ENCODE assay signal across 8 cellular contexts in the genomic region with DNA sequence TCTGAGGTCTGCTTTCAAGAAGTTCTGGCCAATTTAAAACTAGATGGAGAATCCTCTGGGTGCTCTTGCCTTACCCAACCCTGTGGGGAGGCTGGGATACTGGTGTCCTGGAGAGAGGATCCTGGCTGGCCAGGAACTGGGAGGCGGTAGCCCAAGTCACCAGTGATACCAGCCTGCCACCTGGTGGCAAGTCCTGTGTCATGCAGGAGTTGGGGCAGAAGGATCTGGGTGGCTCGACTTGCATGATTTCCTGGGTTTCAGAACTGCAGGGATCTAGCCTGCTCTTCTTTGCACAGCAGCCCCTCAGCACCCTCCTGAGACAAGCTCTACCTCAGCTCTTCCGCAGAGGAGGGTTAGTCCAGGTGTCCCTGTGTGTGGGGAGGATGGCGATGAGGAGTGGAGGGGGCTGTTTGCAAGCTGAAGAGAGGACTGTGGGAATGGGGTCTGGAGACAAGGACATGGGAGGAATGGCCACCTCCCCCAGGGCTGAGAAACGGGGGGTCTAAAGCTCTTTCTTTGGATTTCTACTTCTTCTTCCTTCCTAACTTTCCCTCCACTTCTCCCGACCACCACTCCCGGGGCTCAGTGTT. TPM values are rescaled to one million over a fixed set of nuclear protein-coding genes. Genes with fewer than 3 reads are reported as not detected.
DNase-seq lines count a peak whose midpoint lies in the region; ATAC-seq and TF ChIP-seq lines count a peak whose summit lies in the region.

No MANE protein-coding gene starts in this region.

- no peak overlapping the region for H2AK9ac ChIP-seq in IMR-90 (replicated peaks; ENCODE audit: low read depth, low read length, poor library complexity)

- no peak for TF ChIP-seq POLR2A in IMR-90 (IDR thresholded peaks at IDR 0.05; ENCODE audit: low read depth, low read length)

- H3K18ac ChIP-seq in IMR-90 (ENCODE audit: low read depth, low read length) (no peak overlapping the region), trophoblast cell (ENCODE audit: low read length) (no peak overlapping the region)

- H3K9me3 Mint-ChIP-seq in activated naive CD4-positive, alpha-beta T cell treated with anti-CD3 and anti-CD28 coated beads for 36 hours = peaks cover 2% of the 10 kb centered on the region

- ATAC-seq in IMR-90 (ENCODE audit: low read depth) (peak; percentile 98), HG02610 (IDR thresholded peaks at IDR 0.05; ENCODE audit: unreplicated experiment) (no peak), HG03432 (IDR thresholded peaks at IDR 0.05; ENCODE audit: unreplicated experiment) (no peak)

- H3K9me3 ChIP-seq in IMR-90 (ENCODE audit: control insufficient read depth, insufficient read depth, low read length) (no peaks in the 10 kb centered on the region), trophoblast cell (ENCODE audit: insufficient read depth, low read depth, low read length) (peaks cover 2% of the 10 kb centered on the region)

- H2BK120ac ChIP-seq in IMR-90 (ENCODE audit: low read depth, low read length) (no peak overlapping the region), trophoblast cell (ENCODE audit: insufficient read depth, low read length, poor library complexity) (no peak overlapping the region)

- H3K27me3 ChIP-seq in IMR-90 (ENCODE audit: control insufficient read depth, insufficient read depth, low read length) (peaks cover 29% of the 10 kb centered on the region; the same call in 1 of the 2 replicates), trophoblast cell (ENCODE audit: insufficient read depth, low read length) (peaks cover 30% of the 10 kb centered on the region)

- CTCF ChIA-PET in IMR-90 (lab: Yijun Ruan, JAX) = interaction anchor here (2.1 kb wide), 1 partner anchor 437 kb away, joined by 7 read pairs; no protein-coding TSS in a partner anchor
- CTCF ChIA-PET in activated naive CD4-positive, alpha-beta T cell treated with anti-CD3 and anti-CD28 coated beads for 36 hours (lab: Charles Lee) = interaction anchor here (0.6 to 17.6 kb wide), 28 partner anchors 9 to 773 kb away, joined by 3 to 391 read pairs (median 4); no protein-coding TSS in a partner anchor

- TF ChIP-seq CTCF in IMR-90 (conservative IDR thresholded peaks at IDR 0.05; ENCODE audit: low read depth, low read length) = peak; percentile 83

- H3K36me3 Mint-ChIP-seq in activated naive CD4-positive, alpha-beta T cell treated with anti-CD3 and anti-CD28 coated beads for 36 hours (ENCODE audit: low read depth) = no peaks in the 10 kb centered on the region

- no peak overlapping the region for H2BK12ac ChIP-seq in trophoblast cell (ENCODE audit: low read length)

- H3K4me1 Mint-ChIP-seq in activated naive CD4-positive, alpha-beta T cell treated with anti-CD3 and anti-CD28 coated beads for 36 hours (ENCODE audit: low read depth) = peaks cover 7% of the 10 kb centered on the region

- H4K8ac ChIP-seq in IMR-90 (ENCODE audit: low read depth in 2 of 2, low read length in 2 of 2) (no peak overlapping the region), trophoblast cell (ENCODE audit: low read depth, low read length) (no peak overlapping the region)

- WGBS in IMR-90 (ENCODE audit: extremely low coverage in 2 of 2, insufficient read length in 1 of 2), 2 experiments = no CpG with 5 or more reads among the region's 7 CpGs
- no CpG with 5 or more reads among the region's 7 CpGs for WGBS in trophoblast cell (ENCODE audit: extremely low coverage, insufficient coverage, insufficient read length)

- H3K4me3 ChIP-seq in IMR-90 (ENCODE audit: insufficient read depth, low read depth, low read length) = no peak overlapping the region
- no peak overlapping the region for H3K4me3 ChIP-seq in trophoblast cell (ENCODE audit: low read depth, low read length)

- H2BK20ac ChIP-seq in IMR-90 (ENCODE audit: low read depth, low read length) = no peak overlapping the region

- H3K14ac ChIP-seq in IMR-90 (replicated peaks; ENCODE audit: low read depth, low read length) = no peak overlapping the region
- no peak overlapping the region for H3K14ac ChIP-seq in trophoblast cell (ENCODE audit: low read length)

- no peak overlapping the region for H3K27ac Mint-ChIP-seq in activated naive CD4-positive, alpha-beta T cell treated with anti-CD3 and anti-CD28 coated beads for 36 hours

- no peaks in the 10 kb centered on the region for H4K20me1 ChIP-seq in IMR-90 (ENCODE audit: insufficient read depth, low read length)

- intact Hi-C loops in IMR-90 (cut with micrococcal nuclease) = loop anchor here (1.0 kb wide), 4 partner anchors 144 to 438 kb away; no protein-coding TSS in a partner anchor
- intact Hi-C loops in activated naive CD4-positive, alpha-beta T cell treated with anti-CD3 and anti-CD28 coated beads for 36 hours (cut with micrococcal nuclease) = loop anchor here (1.0 kb wide), 2 partner anchors 144 to 438 kb away; no protein-coding TSS in a partner anchor

- H2AK5ac ChIP-seq in IMR-90 (ENCODE audit: low read depth, low read length) = no peak overlapping the region
- no peak overlapping the region for H2AK5ac ChIP-seq in trophoblast cell (ENCODE audit: low read length)

- H3K4ac ChIP-seq in IMR-90 (ENCODE audit: low read depth, low read length) = no peak overlapping the region
- H3K4ac ChIP-seq in trophoblast cell (ENCODE audit: low read depth, low read length) = no peak overlapping the region

- H3K23ac ChIP-seq in IMR-90 (ENCODE audit: low read depth, low read length) (no peak overlapping the region), trophoblast cell (ENCODE audit: low read length) (no peak overlapping the region)

- no peak overlapping the region for H3K9ac ChIP-seq in IMR-90 (ENCODE audit: low read depth, low read length)
- H3K9ac ChIP-seq in trophoblast cell (ENCODE audit: low read length) = no peak overlapping the region

- H3K27ac ChIP-seq in IMR-90 (ENCODE audit: insufficient read depth, low read length) = no peak overlapping the region
- H3K27ac ChIP-seq in trophoblast cell (ENCODE audit: low read depth, low read length) = no peak overlapping the region

- no peak overlapping the region for H4K91ac ChIP-seq in IMR-90 (ENCODE audit: insufficient read depth, low read depth, low read length)
- H4K91ac ChIP-seq in trophoblast cell (ENCODE audit: low read depth, low read length) = no peak overlapping the region

- no peaks in the 10 kb centered on the region for H3K79me2 ChIP-seq in trophoblast cell (ENCODE audit: control insufficient read depth, insufficient read depth, low read length, poor library complexity)

- no peak overlapping the region for H3K56ac ChIP-seq in IMR-90 (ENCODE audit: extremely low read depth, insufficient read depth, low read length)

- H3K27me3 Mint-ChIP-seq in activated naive CD4-positive, alpha-beta T cell treated with anti-CD3 and anti-CD28 coated beads for 36 hours (ENCODE audit: low read depth) = peaks cover 30% of the 10 kb centered on the region

- no TSS peak for BruUV-seq in IMR-90 (replicated peaks; lab: Mats Ljungman, UMichigan)

- H3K36me3 ChIP-seq in IMR-90 (ENCODE audit: control insufficient read depth, insufficient read depth, low read length) = no peaks in the 10 kb centered on the region
- H3K36me3 ChIP-seq in trophoblast cell (ENCODE audit: control insufficient read depth in 1 of 2, insufficient read depth in 2 of 2, low read length in 2 of 2) = no peaks in the 10 kb centered on the region

- H2BK5ac ChIP-seq in IMR-90 (ENCODE audit: low read depth, low read length, poor library complexity, severe bottlenecking) = no peak overlapping the region
- no peak overlapping the region for H2BK5ac ChIP-seq in trophoblast cell (ENCODE audit: low read depth, low read length, poor library complexity)

- peak; percentile 80 for DNase-seq in Daoy (ENCODE audit: low read depth)
- DNase-seq in IMR-90 = peak; percentile 62
- peak; percentile 69 for DNase-seq in RPMI8226
- DNase-seq in activated naive CD4-positive, alpha-beta T cell treated with anti-CD3 and anti-CD28 coated beads for 36 hours = peak; percentile 75
- peak; percentile 58 for DNase-seq in glomerular visceral epithelial cell (ENCODE audit: extremely low spot score)
- peak; percentile 74 to 90 for DNase-seq in trophoblast cell

- H4K12ac ChIP-seq in trophoblast cell (ENCODE audit: low read depth, low read length) = no peak overlapping the region

- H3K4me2 ChIP-seq in IMR-90 (ENCODE audit: low read depth, low read length) (no peak overlapping the region), trophoblast cell (ENCODE audit: low read length) (no peak overlapping the region)

- H3K4me3 Mint-ChIP-seq in activated naive CD4-positive, alpha-beta T cell treated with anti-CD3 and anti-CD28 coated beads for 36 hours = no peak overlapping the region

- in situ Hi-C loops in IMR-90 (cut with MboI; ENCODE audit: low sequenced_read_pairs) = loop anchor here (5.0 to 10.0 kb wide), 3 partner anchors 143 to 438 kb away; no protein-coding TSS in a partner anchor

- H3K4me1 ChIP-seq in IMR-90 (ENCODE audit: control insufficient read depth, insufficient read depth, low read length) (no peaks in the 10 kb centered on the region), trophoblast cell (ENCODE audit: control insufficient read depth in 1 of 2, insufficient read depth in 2 of 2, low read length in 2 of 2) (peaks cover 0 to 2% of the 10 kb centered on the region in 2 experiments)

- TF ChIP-seq RAD21 in IMR-90 (IDR thresholded peaks at IDR 0.05; ENCODE audit: low read length) = peak; percentile 87

- no peak overlapping the region for H2BK15ac ChIP-seq in IMR-90 (ENCODE audit: low read depth, low read length)

- POLR2A ChIA-PET in IMR-90 (lab: Charles Lee; ENCODE audit: unreplicated experiment) = no interaction called here

- H3K79me1 ChIP-seq in IMR-90 (ENCODE audit: low read depth in 1 of 2, low read length in 2 of 2) (no peaks in the 10 kb centered on the region), trophoblast cell (ENCODE audit: low read length) (no peaks in the 10 kb centered on the region)

- no peak overlapping the region for H4K5ac ChIP-seq in IMR-90 (ENCODE audit: low read depth, low read length)

- dilution Hi-C loops in IMR-90 (cut with HindIII; ENCODE audit: low sequenced_read_pairs, unreplicated experiment) = no loop called here

- no peaks in the 10 kb centered on the region for H3K9me1 ChIP-seq in IMR-90 (ENCODE audit: insufficient read depth, low read length)

- H2AFZ ChIP-seq in IMR-90 (replicated peaks; ENCODE audit: low read length, poor library complexity) = no peak overlapping the region
- H2AFZ ChIP-seq in trophoblast cell (ENCODE audit: insufficient read depth, low read length, poor library complexity) = no peak overlapping the region

RNA-seq across cellular contexts. Expression of gene KCNK17, which starts 4.2 kb away (rescaled TPM):
- not detected in 2 replicates for total RNA-seq in Daoy (2014; rRNA removed; shearing (Covaris generic))
- total RNA-seq in IMR-90 (2012; rRNA removed) = not detected in 2 replicates
- not detected in 2 replicates for polyA plus RNA-seq in IMR-90 (2012; rRNA removed)
- not detected in 2 replicates for polyA plus RNA-seq in IMR-90 (2012; cell fraction: cytosol; rRNA removed)
- not detected in 2 replicates for polyA plus RNA-seq in IMR-90 (2012; cell fraction: nucleus; rRNA removed; ENCODE audit: low replicate concordance)
- not detected for total RNA-seq in activated naive CD4-positive, alpha-beta T cell treated with anti-CD3 and anti-CD28 coated beads for 36 hours
- polyA plus RNA-seq in trophoblast cell (2013) = not detected in 2 replicates

RNA-seq across cellular contexts. Expression of gene KCNK16, which starts 12.5 kb away (rescaled TPM):
- not detected in 2 replicates for total RNA-seq in Daoy (2014; rRNA removed; shearing (Covaris generic))
- total RNA-seq in IMR-90 (2012; rRNA removed) = not detected in 2 replicates
- not detected in 2 replicates for polyA plus RNA-seq in IMR-90 (2012; rRNA removed)
- not detected in 2 replicates for polyA plus RNA-seq in IMR-90 (2012; cell fraction: cytosol; rRNA removed)
- polyA plus RNA-seq in IMR-90 (2012; cell fraction: nucleus; rRNA removed; ENCODE audit: low replicate concordance) = not detected in 2 replicates
- not detected for total RNA-seq in activated naive CD4-positive, alpha-beta T cell treated with anti-CD3 and anti-CD28 coated beads for 36 hours
- not detected in 2 replicates for polyA plus RNA-seq in trophoblast cell (2013)
